ENCODE assay signal across 11 cellular contexts in genomic region chr20:3572151-3572550, GRCh38.
"Had no signal": no experiment of that assay in that cellular context is flagged by ENCODE, and none has a peak within 500 bp of the region (broad histone marks: within the 10 kb centered on the region; RNA-seq: fewer than 3 reads in every experiment).

No MANE protein-coding gene starts in this region.

- H3K9me3 ChIP-seq: tibial artery had no signal

- ATAC-seq: activated naive CD4-positive, alpha-beta T cell treated with anti-CD3 and anti-CD28 coated beads, Interleukin-2, amount 50 U/mL, for 72 hours; activated T-helper 17 cell treated with anti-CD3 and anti-CD28 coated beads, Interleukin-2, amount 50 U/mL, for 72 hours; WTC11 had no signal

- H3K4me3 ChIP-seq: skin epidermis, tibial artery had no signal

- DNase-seq: activated CD4-positive, alpha-beta T cell treated with anti-CD3 and anti-CD28 coated beads for 48 hours; aorta; effector CD4-positive, alpha-beta T cell; hypothalamus; midbrain; retina; tibial artery had no signal

- H3K27ac ChIP-seq: skin epidermis, tibial artery had no signal

- H3K27me3 ChIP-seq: tibial artery had no signal

- H3K4me1 ChIP-seq: tibial artery had no signal
